In genomic region chr16:3610698-3611144, GRCh38 we compare ENCODE assay signal across 1 cellular context.
TF ChIP-seq lines count a peak whose summit lies in the region.

No MANE protein-coding gene starts in this region.

TF ChIP-seq in HepG2, 621 proteins besides CTCF, POLR2A, EP300 and RAD21 (continued from another document):
- no peak for TF ChIP-seq MAZ (IDR thresholded peaks at IDR 0.05; ENCODE audit: borderline replicate concordance, low read depth, low read length)
- TF ChIP-seq MAZ (CRISPR knock-in tag; IDR thresholded peaks at IDR 0.05; ENCODE audit: low read depth), result 0 out of 2 replicates have a peak, but pooled peaks have one; percentile 9
- no peak for TF ChIP-seq SAFB2 (CRISPR knock-in tag; IDR thresholded peaks at IDR 0.05; ENCODE audit: borderline replicate concordance, low read depth)
- TF ChIP-seq DMAP1 (CRISPR knock-in tag; IDR thresholded peaks at IDR 0.05), result no peak
- no peak for TF ChIP-seq ZNF362 (CRISPR knock-in tag; IDR thresholded peaks at IDR 0.05; ENCODE audit: borderline replicate concordance)
- no peak for TF ChIP-seq ZNF326 (CRISPR knock-in tag; IDR thresholded peaks at IDR 0.05; ENCODE audit: borderline replicate concordance)
- no peak for TF ChIP-seq TRAFD1 (CRISPR knock-in tag; IDR thresholded peaks at IDR 0.05; ENCODE audit: borderline replicate concordance)
- 0 out of 2 replicates have a peak, but pooled peaks have one; percentile 16 for TF ChIP-seq ZNF704 (CRISPR knock-in tag; IDR thresholded peaks at IDR 0.05; ENCODE audit: borderline replicate concordance)
- no peak for TF ChIP-seq ZBTB20 (CRISPR knock-in tag; IDR thresholded peaks at IDR 0.05; ENCODE audit: borderline replicate concordance, low read depth)
- TF ChIP-seq ARNT2 (CRISPR knock-in tag; IDR thresholded peaks at IDR 0.05; ENCODE audit: low read depth), result no peak
- TF ChIP-seq GABPB1 (CRISPR knock-in tag; IDR thresholded peaks at IDR 0.05), result no peak
- TF ChIP-seq ZBTB49 (CRISPR knock-in tag; IDR thresholded peaks at IDR 0.05; ENCODE audit: borderline replicate concordance), result no peak
- peak; percentile 54; the same call in 1 of the 2 replicates for TF ChIP-seq ZNF605 (CRISPR knock-in tag; IDR thresholded peaks at IDR 0.05)
- TF ChIP-seq ISX (CRISPR knock-in tag; conservative IDR thresholded peaks at IDR 0.05), result no peak
- TF ChIP-seq ZNF407 (CRISPR knock-in tag; IDR thresholded peaks at IDR 0.05; ENCODE audit: not compliant biosample characterization), result peak; percentile 21
- TF ChIP-seq TARDBP (CRISPR knock-in tag; IDR thresholded peaks at IDR 0.05), result no peak
- TF ChIP-seq AFF4 (CRISPR knock-in tag; IDR thresholded peaks at IDR 0.05), result no peak
- TF ChIP-seq ZNF567 (CRISPR knock-in tag; IDR thresholded peaks at IDR 0.05; ENCODE audit: borderline replicate concordance), result no peak; the same call in 1 of the 2 replicates
- no peak for TF ChIP-seq ARID4A (CRISPR knock-in tag; IDR thresholded peaks at IDR 0.05; ENCODE audit: borderline replicate concordance)
- no peak for TF ChIP-seq ZC3H4 (CRISPR knock-in tag; IDR thresholded peaks at IDR 0.05; ENCODE audit: borderline replicate concordance)
- TF ChIP-seq PHF20 (CRISPR knock-in tag; IDR thresholded peaks at IDR 0.05), result no peak
- no peak for TF ChIP-seq THAP8 (CRISPR knock-in tag; IDR thresholded peaks at IDR 0.05; ENCODE audit: borderline replicate concordance)
- no peak for TF ChIP-seq ZNF343 (CRISPR knock-in tag; IDR thresholded peaks at IDR 0.05)
- no peak for TF ChIP-seq NKX3-1 (CRISPR knock-in tag; IDR thresholded peaks at IDR 0.05)
- TF ChIP-seq ATF3 (CRISPR knock-in tag; IDR thresholded peaks at IDR 0.05), result no peak
- TF ChIP-seq TCF12 (IDR thresholded peaks at IDR 0.05), result no peak
- TF ChIP-seq TCF12 (CRISPR knock-in tag; IDR thresholded peaks at IDR 0.05), result no peak
